1 cellular context compared by ENCODE assay signal in the genomic region with DNA sequence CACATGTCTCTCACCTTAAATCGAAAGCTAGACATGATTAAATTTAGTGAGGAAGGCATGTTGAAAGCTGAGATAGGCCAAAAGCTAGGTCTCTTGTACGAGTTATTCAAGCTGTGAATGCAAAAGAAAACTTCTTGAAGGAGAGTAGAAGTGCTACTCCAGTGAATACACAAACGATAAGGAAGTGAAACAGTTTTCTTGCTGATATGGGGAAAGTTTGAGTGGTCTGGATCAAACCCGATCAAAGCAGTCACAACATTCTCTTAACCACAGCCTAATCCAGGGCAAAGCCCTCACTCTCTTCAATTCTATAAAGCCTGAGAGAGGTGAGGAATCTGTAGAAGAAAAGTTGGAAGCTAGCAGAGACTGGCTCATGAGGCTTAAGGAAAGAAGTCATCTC.
TF ChIP-seq lines count a peak whose summit lies in the region.

No MANE protein-coding gene starts in this region.

TF ChIP-seq in GM23338, 12 proteins besides CTCF, POLR2A, EP300 and RAD21 (continued from another document):
- TF ChIP-seq, protein P1, sequence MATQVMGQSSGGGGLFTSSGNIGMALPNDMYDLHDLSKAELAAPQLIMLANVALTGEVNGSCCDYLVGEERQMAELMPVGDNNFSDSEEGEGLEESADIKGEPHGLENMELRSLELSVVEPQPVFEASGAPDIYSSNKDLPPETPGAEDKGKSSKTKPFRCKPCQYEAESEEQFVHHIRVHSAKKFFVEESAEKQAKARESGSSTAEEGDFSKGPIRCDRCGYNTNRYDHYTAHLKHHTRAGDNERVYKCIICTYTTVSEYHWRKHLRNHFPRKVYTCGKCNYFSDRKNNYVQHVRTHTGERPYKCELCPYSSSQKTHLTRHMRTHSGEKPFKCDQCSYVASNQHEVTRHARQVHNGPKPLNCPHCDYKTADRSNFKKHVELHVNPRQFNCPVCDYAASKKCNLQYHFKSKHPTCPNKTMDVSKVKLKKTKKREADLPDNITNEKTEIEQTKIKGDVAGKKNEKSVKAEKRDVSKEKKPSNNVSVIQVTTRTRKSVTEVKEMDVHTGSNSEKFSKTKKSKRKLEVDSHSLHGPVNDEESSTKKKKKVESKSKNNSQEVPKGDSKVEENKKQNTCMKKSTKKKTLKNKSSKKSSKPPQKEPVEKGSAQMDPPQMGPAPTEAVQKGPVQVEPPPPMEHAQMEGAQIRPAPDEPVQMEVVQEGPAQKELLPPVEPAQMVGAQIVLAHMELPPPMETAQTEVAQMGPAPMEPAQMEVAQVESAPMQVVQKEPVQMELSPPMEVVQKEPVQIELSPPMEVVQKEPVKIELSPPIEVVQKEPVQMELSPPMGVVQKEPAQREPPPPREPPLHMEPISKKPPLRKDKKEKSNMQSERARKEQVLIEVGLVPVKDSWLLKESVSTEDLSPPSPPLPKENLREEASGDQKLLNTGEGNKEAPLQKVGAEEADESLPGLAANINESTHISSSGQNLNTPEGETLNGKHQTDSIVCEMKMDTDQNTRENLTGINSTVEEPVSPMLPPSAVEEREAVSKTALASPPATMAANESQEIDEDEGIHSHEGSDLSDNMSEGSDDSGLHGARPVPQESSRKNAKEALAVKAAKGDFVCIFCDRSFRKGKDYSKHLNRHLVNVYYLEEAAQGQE (IDR thresholded peaks at IDR 0.05; ENCODE audit: unreplicated experiment), result no peak
TF ChIP-seq in GM23338: peak in this region for 0.
